ENCODE assay signal across 10 cellular contexts in genomic region chr14:21101802-21102413, GRCh38. TPM values are rescaled to one million over a fixed set of nuclear protein-coding genes. Genes with fewer than 3 reads are reported as not detected.
DNase-seq lines count a peak whose midpoint lies in the region; ATAC-seq and TF ChIP-seq lines count a peak whose summit lies in the region.
"Had no signal": no experiment of that assay in that cellular context is flagged by ENCODE, and none has a peak within 500 bp of the region (broad histone marks: within the 10 kb centered on the region; RNA-seq: fewer than 3 reads in every experiment).

No MANE protein-coding gene starts in this region.

- no peaks in the 10 kb centered on the region for H3K27me3 Mint-ChIP-seq in activated naive CD4-positive, alpha-beta T cell treated with anti-CD3 and anti-CD28 coated beads, Interleukin-2, amount 50 U/mL, for 24 hours
- H3K27me3 Mint-ChIP-seq in WTC11 (ENCODE audit: low read depth), result no peaks in the 10 kb centered on the region

- TF ChIP-seq CTCF in WTC11 (IDR thresholded peaks at IDR 0.05) (no peak), esophagus squamous epithelium (IDR thresholded peaks at IDR 0.05) (no peak)

- H3K27ac ChIP-seq in esophagus squamous epithelium, result peak overlapping the region; percentile 7 to 98 (median 94)

- CTCF ChIA-PET in WTC11 (lab: Charles Lee), result interaction anchor here (1.7 to 8.6 kb wide), 7 partner anchors 7 to 87 kb away, joined by 6 to 321 read pairs (median 94); partner anchors contain the start of gene ARHGEF40

- peaks cover 34% of the 10 kb centered on the region for H3K4me1 Mint-ChIP-seq in activated naive CD4-positive, alpha-beta T cell treated with anti-CD3 and anti-CD28 coated beads, Interleukin-2, amount 50 U/mL, for 24 hours
- H3K4me1 Mint-ChIP-seq in WTC11, result peaks cover 62% of the 10 kb centered on the region
- peaks cover 48% of the 10 kb centered on the region for H3K4me1 Mint-ChIP-seq in stimulated activated effector memory CD8-positive, alpha-beta T cell treated with anti-CD3 and anti-CD28 coated beads, Interleukin-12 subunit alpha, Interleukin-12 subunit beta, amount 100 ng/mL, for 72 hours

- POLR2A ChIA-PET in WTC11 (lab: Charles Lee), result interaction anchor here (0.9 to 3.9 kb wide), 5 partner anchors 7 to 34 kb away, joined by 3 to 40 read pairs (median 5); no protein-coding TSS in a partner anchor

- DNase-seq in activated naive CD4-positive, alpha-beta T cell (lab: John Stamatoyannopoulos, UW), result no peak
- no peak for DNase-seq in WTC11 (ENCODE audit: low spot score)
- no peak for DNase-seq in esophagus squamous epithelium (lab: John Stamatoyannopoulos, UW)
- DNase-seq in stimulated activated effector memory CD8-positive, alpha-beta T cell treated with anti-CD3 and anti-CD28 coated beads, Interleukin-12 subunit alpha, Interleukin-12 subunit beta, amount 100 ng/mL, for 72 hours (ENCODE audit: low spot score in 2 of 2), result no peak
- no peak for DNase-seq in SKM-1 (lab: John Stamatoyannopoulos, UW; ENCODE audit: unreplicated experiment)
- DNase-seq: activated effector memory CD4-positive, alpha-beta T cell treated with anti-CD3 and anti-CD28 coated beads, Interleukin-2, amount 50 U/mL, for 16 hours; NCI-H2029 treated with DMSO at 0.1 percent for 48 hours had no signal

- 73 to 79% methylated on average over 3 to 5 of the region's 8 CpGs for WGBS in esophagus squamous epithelium, 2 donors

- TF ChIP-seq POLR2A in esophagus squamous epithelium (IDR thresholded peaks at IDR 0.05), result no peak

- H3K27me3 ChIP-seq in esophagus squamous epithelium, result no peaks in the 10 kb centered on the region

- H3K36me3 Mint-ChIP-seq in activated naive CD4-positive, alpha-beta T cell treated with anti-CD3 and anti-CD28 coated beads, Interleukin-2, amount 50 U/mL, for 24 hours, result no peaks in the 10 kb centered on the region
- H3K36me3 Mint-ChIP-seq in WTC11, result no peaks in the 10 kb centered on the region
- H3K36me3 Mint-ChIP-seq in stimulated activated effector memory CD8-positive, alpha-beta T cell treated with anti-CD3 and anti-CD28 coated beads, Interleukin-12 subunit alpha, Interleukin-12 subunit beta, amount 100 ng/mL, for 72 hours, result peaks cover 13% of the 10 kb centered on the region

- H3K9me3 ChIP-seq in esophagus squamous epithelium, result no peaks in the 10 kb centered on the region

- no peak overlapping the region for H3K27ac Mint-ChIP-seq in activated naive CD4-positive, alpha-beta T cell treated with anti-CD3 and anti-CD28 coated beads, Interleukin-2, amount 50 U/mL, for 24 hours
- H3K27ac Mint-ChIP-seq in WTC11, result peak overlapping the region; percentile 97
- peak overlapping the region; percentile 72 for H3K27ac Mint-ChIP-seq in stimulated activated effector memory CD8-positive, alpha-beta T cell treated with anti-CD3 and anti-CD28 coated beads, Interleukin-12 subunit alpha, Interleukin-12 subunit beta, amount 100 ng/mL, for 72 hours

- no peak overlapping the region for H3K4me3 ChIP-seq in esophagus squamous epithelium

- no peaks in the 10 kb centered on the region for H3K36me3 ChIP-seq in esophagus squamous epithelium

- intact Hi-C loops in esophagus squamous epithelium (cut with DNase I), result no loop called here

- H3K9me3 Mint-ChIP-seq in activated naive CD4-positive, alpha-beta T cell treated with anti-CD3 and anti-CD28 coated beads, Interleukin-2, amount 50 U/mL, for 24 hours, result no peaks in the 10 kb centered on the region
- H3K9me3 Mint-ChIP-seq in WTC11, result no peaks in the 10 kb centered on the region
- no peaks in the 10 kb centered on the region for H3K9me3 Mint-ChIP-seq in stimulated activated effector memory CD8-positive, alpha-beta T cell treated with anti-CD3 and anti-CD28 coated beads, Interleukin-12 subunit alpha, Interleukin-12 subunit beta, amount 100 ng/mL, for 72 hours

- peaks cover 37 to 92% (median 67%) of the 10 kb centered on the region in 3 donors for H3K4me1 ChIP-seq in esophagus squamous epithelium

- peak overlapping the region; percentile 15 for H3K4me3 Mint-ChIP-seq in activated naive CD4-positive, alpha-beta T cell treated with anti-CD3 and anti-CD28 coated beads, Interleukin-2, amount 50 U/mL, for 24 hours
- peak overlapping the region; percentile 93 for H3K4me3 Mint-ChIP-seq in WTC11
- H3K4me3 Mint-ChIP-seq in stimulated activated effector memory CD8-positive, alpha-beta T cell treated with anti-CD3 and anti-CD28 coated beads, Interleukin-12 subunit alpha, Interleukin-12 subunit beta, amount 100 ng/mL, for 72 hours, result peak overlapping the region; percentile 83

- ATAC-seq in WTC11, result no peak
- ATAC-seq in stimulated activated effector memory CD8-positive, alpha-beta T cell treated with anti-CD3 and anti-CD28 coated beads, Interleukin-12 subunit alpha, Interleukin-12 subunit beta, amount 100 ng/mL, for 72 hours, result peak; percentile 25
- no peak for ATAC-seq in GM21526 (IDR thresholded peaks at IDR 0.05; ENCODE audit: low FRiP score, unreplicated experiment)
- ATAC-seq in HG03432 (IDR thresholded peaks at IDR 0.05; ENCODE audit: unreplicated experiment), result no peak

TF ChIP-seq in WTC11, 78 proteins besides CTCF, POLR2A, EP300 and RAD21:
- no peak for TF ChIP-seq USF2 (CRISPR knock-in tag; IDR thresholded peaks at IDR 0.05)
- TF ChIP-seq MXD4 (CRISPR knock-in tag; IDR thresholded peaks at IDR 0.05; ENCODE audit: borderline replicate concordance), result no peak
- TF ChIP-seq MLX (CRISPR knock-in tag; IDR thresholded peaks at IDR 0.05), result no peak
- TF ChIP-seq ZNF138 (CRISPR knock-in tag; conservative IDR thresholded peaks at IDR 0.05), result no peak
- no peak for TF ChIP-seq JAZF1 (CRISPR knock-in tag; IDR thresholded peaks at IDR 0.05)

RNA-seq across cellular contexts. Expression of gene TMEM253, which starts 1.0 kb away (rescaled TPM):
- 1.7 to 2.2 TPM (median 1.9 TPM) in 3 replicates for total RNA-seq in WTC11 (2021)
- 1 to 10 TPM in 1 of 4 donors, under 1 TPM in 1, not detected in 2; 0.95 to 1.5 TPM for total RNA-seq in esophagus squamous epithelium

RNA-seq across cellular contexts. Expression of gene ZNF219, which starts 3.5 kb away (rescaled TPM):
- total RNA-seq in WTC11 (2021), result 149 to 154 TPM (median 149 TPM) in 3 replicates
- total RNA-seq in esophagus squamous epithelium, result 10 to 100 TPM; 47.1 to 68.3 (median 61.3) TPM

RNA-seq across cellular contexts. Expression of gene ARHGEF40, which starts 31.8 kb away (rescaled TPM):
- total RNA-seq in WTC11 (2021), result 58.6 to 74.2 TPM (median 58.8 TPM) in 3 replicates
- total RNA-seq in esophagus squamous epithelium, result 10 to 100 TPM in 1 of 4 donors, 1 to 10 TPM in 3; 1.3 to 10.3 (median 3.6) TPM

RNA-seq across cellular contexts. Expression of gene RNASE8, which starts 44.3 kb away (rescaled TPM):
- not detected in 3 replicates for total RNA-seq in WTC11 (2021)
- total RNA-seq in esophagus squamous epithelium, result not detected

RNA-seq across cellular contexts. Expression of gene OR5AU1, which starts 54.0 kb away (rescaled TPM):
- not detected in 3 replicates for total RNA-seq in WTC11 (2021)
- total RNA-seq in esophagus squamous epithelium, result not detected

Comparison
In these comparisons a context has a peak if more than half of its experiments do, and no peak if none do; other contexts are left out.
1. H3K4me3 Mint-ChIP-seq: peak in every context shown above with its lines; median percentile 93 in WTC11; 83 in stimulated activated effector memory CD8-positive, alpha-beta T cell treated with anti-CD3 and anti-CD28 coated beads, Interleukin-12 subunit alpha, Interleukin-12 subunit beta, amount 100 ng/mL, for 72 hours; 15 in activated naive CD4-positive, alpha-beta T cell treated with anti-CD3 and anti-CD28 coated beads, Interleukin-2, amount 50 U/mL, for 24 hours.